1 cellular context compared by ENCODE assay signal in the genomic region with DNA sequence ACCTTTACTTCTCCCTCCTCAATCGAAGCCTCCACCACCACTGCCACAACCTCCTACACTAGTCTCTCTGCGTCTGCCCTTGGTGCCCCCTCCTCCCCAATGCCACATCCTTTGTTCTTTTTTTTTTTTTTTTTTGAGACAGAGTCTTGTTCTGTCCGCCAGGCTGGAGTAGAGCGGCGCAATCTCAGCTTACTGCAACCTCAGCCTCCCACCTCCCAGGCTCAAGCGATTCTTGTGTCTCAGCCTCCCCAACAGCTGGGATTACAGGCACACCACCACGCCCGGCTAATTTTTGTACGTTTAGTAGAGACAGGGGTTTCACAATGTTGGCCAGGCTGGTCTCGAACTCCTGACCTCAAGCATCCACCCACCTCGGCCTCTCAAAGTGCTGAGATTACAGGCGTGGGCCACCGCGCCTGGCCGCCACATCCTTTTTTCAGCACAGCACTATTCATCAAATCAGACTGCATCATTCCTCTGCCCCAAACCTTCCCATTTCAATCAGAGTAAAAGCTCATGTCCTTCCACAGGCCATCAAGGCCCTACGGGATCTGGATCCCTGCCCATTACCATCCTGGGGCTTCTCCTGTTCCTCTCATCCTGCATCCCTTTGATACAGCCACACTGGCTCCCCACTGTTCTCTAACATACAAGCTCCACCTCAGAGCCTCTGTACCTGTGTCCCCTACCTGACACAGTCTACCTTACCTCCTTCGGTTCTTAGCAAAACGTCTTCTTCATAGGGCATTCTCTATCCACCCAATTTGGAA.
TF ChIP-seq lines count a peak whose summit lies in the region.

No MANE protein-coding gene starts in this region.

TF ChIP-seq in H1, 55 proteins besides CTCF, POLR2A, EP300 and RAD21:
- TF ChIP-seq TBP (IDR thresholded peaks at IDR 0.05; ENCODE audit: low read depth, low read length) (no peak), JUN (IDR thresholded peaks at IDR 0.05; ENCODE audit: low read depth, low read length) (no peak), SUZ12 (IDR thresholded peaks at IDR 0.05; ENCODE audit: low read length) (no peak)
TF ChIP-seq in H1: peak in this region for 0.
